In genomic region chr7:55245271-55245723, GRCh38 we compare ENCODE assay signal across 10 cellular contexts.
A peak's percentile ranks its signal among the peaks of the same experiment; 100 is the strongest.
DNase-seq lines count a peak whose midpoint lies in the region; ATAC-seq and TF ChIP-seq lines count a peak whose summit lies in the region.
"Had no signal": no experiment of that assay in that cellular context is flagged by ENCODE, and none has a peak within 500 bp of the region (broad histone marks: within the 10 kb centered on the region; RNA-seq: fewer than 3 reads in every experiment).

No MANE protein-coding gene starts in this region.

- H3K4me3 ChIP-seq in brain microvascular endothelial cell (ENCODE audit: low read depth, low read length) = no peak overlapping the region

- DNase-seq in A172 (ENCODE audit: low spot score) = peak; percentile 93
- peak; percentile 23 for DNase-seq in HPDE6-E6E7 (ENCODE audit: extremely low spot score)
- DNase-seq in brain microvascular endothelial cell = peak; percentile 93
- peak; percentile 91 for DNase-seq in kidney tubule cell (ENCODE audit: low spot score)
- DNase-seq in ureter (ENCODE audit: low spot score) = no peak
- DNase-seq in H4 (ENCODE audit: low spot score) = no peak
- DNase-seq: activated CD4-positive, alpha-beta T cell treated with anti-CD3 and anti-CD28 coated beads for 36 hours; NCI-H69 had no signal

- H3K36me3 ChIP-seq in brain microvascular endothelial cell (replicated peaks) = no peaks in the 10 kb centered on the region

- ATAC-seq in HG03565 (IDR thresholded peaks at IDR 0.05; ENCODE audit: unreplicated experiment) = no peak
- ATAC-seq in HG03439 (IDR thresholded peaks at IDR 0.05; ENCODE audit: unreplicated experiment) = no peak
- ATAC-seq: activated CD4-positive, alpha-beta T cell treated with anti-CD3 and anti-CD28 coated beads for 36 hours had no signal

- peak overlapping the region; percentile 63 for H3K27ac ChIP-seq in brain microvascular endothelial cell

- H3K27me3 ChIP-seq in brain microvascular endothelial cell (replicated peaks) = no peaks in the 10 kb centered on the region

- no peak for TF ChIP-seq CTCF in brain microvascular endothelial cell (IDR thresholded peaks at IDR 0.05; ENCODE audit: low read depth, low read length, missing control alignments)

- in situ Hi-C loops in brain microvascular endothelial cell (cut with HindIII; ENCODE audit: low pct_ligation_motif_present, low sequenced_read_pairs) = no loop called here

Comparison
In these comparisons a context has a peak if more than half of its experiments do, and no peak if none do; other contexts are left out.
1. DNase-seq: peak in A172 (single experiment), HPDE6-E6E7 (single experiment), brain microvascular endothelial cell (single experiment) and kidney tubule cell (single experiment); none in ureter (single experiment) and H4 (single experiment).